ENCODE assay signal across 21 cellular contexts in genomic region chr1:245587435-245588105, GRCh38.
DNase-seq lines count a peak whose midpoint lies in the region; ATAC-seq and TF ChIP-seq lines count a peak whose summit lies in the region.
"Had no signal": no experiment of that assay in that cellular context is flagged by ENCODE, and none has a peak within 500 bp of the region (broad histone marks: within the 10 kb centered on the region; RNA-seq: fewer than 3 reads in every experiment).

No MANE protein-coding gene starts in this region.

- peak overlapping the region; percentile 45 to 86 (median 80) for H3K27ac Mint-ChIP-seq in nephron
- no peak overlapping the region for H3K27ac Mint-ChIP-seq in stimulated activated effector memory CD8-positive, alpha-beta T cell treated with anti-CD3 and anti-CD28 coated beads, Interleukin-12 subunit alpha, Interleukin-12 subunit beta, amount 100 ng/mL, for 72 hours
- H3K27ac Mint-ChIP-seq: CD4-positive, alpha-beta T cell; H9 had no signal

- H3K4me3 ChIP-seq in fibroblast of pulmonary artery (replicated peaks; ENCODE audit: low read depth, low read length) = no peak overlapping the region
- no peak overlapping the region for H3K4me3 ChIP-seq in upper lobe of right lung

- ATAC-seq in upper lobe of right lung = no peak
- ATAC-seq in stimulated activated effector memory CD8-positive, alpha-beta T cell treated with anti-CD3 and anti-CD28 coated beads, Interleukin-12 subunit alpha, Interleukin-12 subunit beta, amount 100 ng/mL, for 72 hours = no peak
- no peak for ATAC-seq in GM18909 (IDR thresholded peaks at IDR 0.05; ENCODE audit: poor library complexity, unreplicated experiment)
- ATAC-seq: PC-3 had no signal

- H3K27ac ChIP-seq in upper lobe of right lung = no peak overlapping the region

- TF ChIP-seq CTCF in fibroblast of pulmonary artery (IDR thresholded peaks at IDR 0.05; ENCODE audit: low read length, missing control alignments) (no peak), nephron (IDR thresholded peaks at IDR 0.05; ENCODE audit: unreplicated experiment in 3 of 3) (no peak), upper lobe of right lung (IDR thresholded peaks at IDR 0.05) (no peak)

- H3K4me3 Mint-ChIP-seq in nephron = no peak overlapping the region
- H3K4me3 Mint-ChIP-seq in stimulated activated effector memory CD8-positive, alpha-beta T cell treated with anti-CD3 and anti-CD28 coated beads, Interleukin-12 subunit alpha, Interleukin-12 subunit beta, amount 100 ng/mL, for 72 hours = no peak overlapping the region
- H3K4me3 Mint-ChIP-seq: CD4-positive, alpha-beta T cell; H9; IgD-negative memory B cell had no signal

- DNase-seq in NCI-H2227 treated with DMSO at 0.1 percent for 48 hours (lab: John Stamatoyannopoulos, UW) (peak; percentile 21), NCI-H2227 (lab: John Stamatoyannopoulos, UW; ENCODE audit: unreplicated experiment) (no peak), fibroblast of pulmonary artery (ENCODE audit: low read depth) (peak; percentile 14), upper lobe of right lung (peak; percentile 32), SIG-M5 (lab: John Stamatoyannopoulos, UW) (no peak)
- no peak for DNase-seq in stimulated activated effector memory CD8-positive, alpha-beta T cell treated with anti-CD3 and anti-CD28 coated beads, Interleukin-12 subunit alpha, Interleukin-12 subunit beta, amount 100 ng/mL, for 72 hours (ENCODE audit: low spot score in 2 of 2)
- DNase-seq: Caco-2; CD4-positive, alpha-beta T cell; GDM1; H9; Karpas-422; NCI-H1105 treated with DMSO at 0.1 percent for 48 hours; NCI-H187 treated with DMSO at 0.1 percent for 48 hours; NCI-H345; NCI-H524 treated with DMSO at 0.1 percent for 48 hours; PC-3; RPMI8226; SHP77 treated with DMSO at 0.1 percent for 48 hours had no signal

- H3K36me3 Mint-ChIP-seq in nephron (ENCODE audit: low read depth) = peaks cover 4% of the 10 kb centered on the region
- H3K36me3 Mint-ChIP-seq in stimulated activated effector memory CD8-positive, alpha-beta T cell treated with anti-CD3 and anti-CD28 coated beads, Interleukin-12 subunit alpha, Interleukin-12 subunit beta, amount 100 ng/mL, for 72 hours = no peaks in the 10 kb centered on the region
- H3K36me3 Mint-ChIP-seq: IgD-negative memory B cell had no signal

- no peaks in the 10 kb centered on the region for H3K27me3 ChIP-seq in upper lobe of right lung

- H3K4me1 ChIP-seq in upper lobe of right lung = no peaks in the 10 kb centered on the region
- H3K4me1 ChIP-seq: Caco-2 had no signal

- no peaks in the 10 kb centered on the region for H3K36me3 ChIP-seq in upper lobe of right lung

- intact Hi-C loops in upper lobe of right lung (cut with DNase I) = no loop called here

- peaks cover 55% of the 10 kb centered on the region for H3K4me1 Mint-ChIP-seq in nephron
- no peaks in the 10 kb centered on the region for H3K4me1 Mint-ChIP-seq in stimulated activated effector memory CD8-positive, alpha-beta T cell treated with anti-CD3 and anti-CD28 coated beads, Interleukin-12 subunit alpha, Interleukin-12 subunit beta, amount 100 ng/mL, for 72 hours

- H3K9me3 ChIP-seq in upper lobe of right lung = no peaks in the 10 kb centered on the region
- H3K9me3 ChIP-seq: Caco-2 had no signal

- H3K9me3 Mint-ChIP-seq in nephron = no peaks in the 10 kb centered on the region
- H3K9me3 Mint-ChIP-seq in stimulated activated effector memory CD8-positive, alpha-beta T cell treated with anti-CD3 and anti-CD28 coated beads, Interleukin-12 subunit alpha, Interleukin-12 subunit beta, amount 100 ng/mL, for 72 hours = no peaks in the 10 kb centered on the region
- H3K9me3 Mint-ChIP-seq: CD4-positive, alpha-beta T cell; H9; IgD-negative memory B cell had no signal

- no peaks in the 10 kb centered on the region for H3K27me3 Mint-ChIP-seq in nephron (ENCODE audit: low read depth)
- H3K27me3 Mint-ChIP-seq: CD4-positive, alpha-beta T cell; IgD-negative memory B cell had no signal

Comparison
In these comparisons a context has a peak if more than half of its experiments do, and no peak if none do; other contexts are left out.
1. DNase-seq: peak in NCI-H2227 treated with DMSO at 0.1 percent for 48 hours (single experiment), fibroblast of pulmonary artery (single experiment) and upper lobe of right lung (single experiment); none in NCI-H2227 (single experiment), stimulated activated effector memory CD8-positive, alpha-beta T cell treated with anti-CD3 and anti-CD28 coated beads, Interleukin-12 subunit alpha, Interleukin-12 subunit beta, amount 100 ng/mL, for 72 hours (0 of 2) and SIG-M5 (single experiment).